In the genomic region with DNA sequence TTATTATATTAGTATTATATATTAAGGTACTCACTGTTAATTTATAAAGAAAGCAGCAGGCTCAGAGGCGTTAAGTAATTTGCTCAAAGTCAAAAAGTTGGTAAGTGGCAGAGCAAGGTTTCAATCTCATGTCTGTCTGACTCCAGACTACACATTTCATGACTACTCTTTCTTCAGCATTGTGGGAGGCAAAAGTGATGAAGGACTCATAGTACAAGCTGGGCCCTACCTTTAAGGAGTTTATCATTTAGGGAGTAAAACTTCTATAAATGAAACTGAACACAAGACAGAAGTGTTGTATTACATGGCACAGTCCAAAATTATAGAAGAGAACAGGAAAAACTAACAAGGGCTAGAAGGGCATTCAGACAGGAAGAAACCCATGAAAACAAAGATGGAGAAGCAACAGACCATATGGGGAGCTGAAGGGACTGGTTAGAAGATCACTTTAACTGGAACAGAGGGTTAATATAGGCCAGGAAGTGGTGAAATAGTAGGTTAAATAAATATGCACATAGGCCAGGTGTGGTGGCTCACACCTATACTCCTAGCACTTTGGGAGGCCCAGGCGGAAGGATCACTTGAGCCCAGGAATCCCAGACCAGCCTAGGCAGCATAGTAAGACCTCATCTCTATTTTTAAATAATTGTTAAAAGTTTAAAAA, we compare ENCODE assay signal across 21 cellular contexts. TPM values are rescaled to one million over a fixed set of nuclear protein-coding genes. Genes with fewer than 3 reads are reported as not detected.
DNase-seq lines count a peak whose midpoint lies in the region; ATAC-seq and TF ChIP-seq lines count a peak whose summit lies in the region.
"Had no signal": no experiment of that assay in that cellular context is flagged by ENCODE, and none has a peak within 500 bp of the region (broad histone marks: within the 10 kb centered on the region; RNA-seq: fewer than 3 reads in every experiment).

No MANE protein-coding gene starts in this region.

- H3K4me1 Mint-ChIP-seq in progenitor cell of endocrine pancreas (ENCODE audit: low read depth), result peaks cover 22% of the 10 kb centered on the region

- no peaks in the 10 kb centered on the region for H3K9me3 Mint-ChIP-seq in progenitor cell of endocrine pancreas (ENCODE audit: low read depth)
- H3K9me3 Mint-ChIP-seq: activated CD4-positive, alpha-beta T cell treated with anti-CD3 and anti-CD28 coated beads, Interleukin-2, amount 10 ng/mL, durations not matched to agents 7 days and 5 days; CD4-positive, alpha-beta T cell; type B pancreatic cell had no signal

- H3K36me3 Mint-ChIP-seq in progenitor cell of endocrine pancreas (ENCODE audit: insufficient read depth), result peaks cover 4% of the 10 kb centered on the region
- H3K36me3 Mint-ChIP-seq: IgD-negative memory B cell, type B pancreatic cell had no signal

- TF ChIP-seq EP300 in upper lobe of left lung (IDR thresholded peaks at IDR 0.05), result no peak

- no peak for TF ChIP-seq CTCF in left ventricle myocardium inferior (IDR thresholded peaks at IDR 0.05; ENCODE audit: borderline replicate concordance)
- no peak for TF ChIP-seq CTCF in progenitor cell of endocrine pancreas (IDR thresholded peaks at IDR 0.05; ENCODE audit: unreplicated experiment)
- no peak for TF ChIP-seq CTCF in upper lobe of left lung (IDR thresholded peaks at IDR 0.05)

- DNase-seq in left ventricle myocardium inferior (no peak), left ventricle myocardium superior (no peak), caudate nucleus (lab: John Stamatoyannopoulos, UW) (no peak), progenitor cell of endocrine pancreas (ENCODE audit: low spot score, unreplicated experiment) (no peak), upper lobe of left lung (no peak), CD1c-positive myeloid dendritic cell (ENCODE audit: extremely low spot score) (no peak)
- DNase-seq: activated CD4-positive, alpha-beta T cell treated with anti-CD3 and anti-CD28 coated beads, Interleukin-2, amount 10 ng/mL, durations not matched to agents 7 days and 5 days; activated naive CD4-positive, alpha-beta T cell treated with anti-CD3 and anti-CD28 coated beads, Interleukin-2, amount 50 U/mL, for 16 hours; brain microvascular endothelial cell; CD4-positive, alpha-beta T cell; dermis blood vessel endothelial cell; EL; MV-4-11; NCI-H1930 had no signal

- peak overlapping the region; percentile 12 for H3K27ac Mint-ChIP-seq in progenitor cell of endocrine pancreas
- H3K27ac Mint-ChIP-seq: activated CD4-positive, alpha-beta T cell treated with anti-CD3 and anti-CD28 coated beads, Interleukin-2, amount 10 ng/mL, durations not matched to agents 7 days and 5 days; CD4-positive, alpha-beta T cell; IgD-negative memory B cell; type B pancreatic cell had no signal

- no peaks in the 10 kb centered on the region for H3K27me3 ChIP-seq in left ventricle myocardium inferior (ENCODE audit: low read depth)
- no peaks in the 10 kb centered on the region for H3K27me3 ChIP-seq in upper lobe of left lung
- H3K27me3 ChIP-seq: brain microvascular endothelial cell, pancreas had no signal

- H3K4me1 ChIP-seq in left ventricle myocardium inferior (peaks cover 97% of the 10 kb centered on the region), upper lobe of left lung (peaks cover 48 to 79% (median 67%) of the 10 kb centered on the region in 4 donors)

- 75 to 86% methylated on average over 2 of the region's 2 CpGs for WGBS in upper lobe of left lung, 2 donors

- H3K4me3 Mint-ChIP-seq in progenitor cell of endocrine pancreas (ENCODE audit: low read depth), result no peak overlapping the region
- H3K4me3 Mint-ChIP-seq: activated CD4-positive, alpha-beta T cell treated with anti-CD3 and anti-CD28 coated beads, Interleukin-2, amount 10 ng/mL, durations not matched to agents 7 days and 5 days; CD4-positive, alpha-beta T cell; IgD-negative memory B cell; type B pancreatic cell had no signal

- H3K36me3 ChIP-seq in left ventricle myocardium inferior (no peaks in the 10 kb centered on the region), upper lobe of left lung (no peaks in the 10 kb centered on the region)
- H3K36me3 ChIP-seq: brain microvascular endothelial cell, pancreas had no signal

- intact Hi-C loops in left ventricle myocardium inferior (cut with micrococcal nuclease) (no loop called here), left ventricle myocardium superior (cut with micrococcal nuclease) (no loop called here)

- no peaks in the 10 kb centered on the region for H3K9me3 ChIP-seq in left ventricle myocardium inferior (replicated peaks)
- H3K9me3 ChIP-seq in upper lobe of left lung, result no peaks in the 10 kb centered on the region
- H3K9me3 ChIP-seq: pancreas had no signal

- no peaks in the 10 kb centered on the region for H3K27me3 Mint-ChIP-seq in progenitor cell of endocrine pancreas
- H3K27me3 Mint-ChIP-seq: type B pancreatic cell had no signal

- ATAC-seq in left ventricle myocardium superior (no peak), upper lobe of left lung (ENCODE audit: low FRiP score in 2 of 2) (no peak), GM18867 (IDR thresholded peaks at IDR 0.05; ENCODE audit: unreplicated experiment) (no peak), HG02588 (IDR thresholded peaks at IDR 0.05; ENCODE audit: unreplicated experiment) (no peak)
- ATAC-seq: left lobe of liver had no signal

- H3K4me3 ChIP-seq in left ventricle myocardium inferior (no peak overlapping the region), upper lobe of left lung (no peak overlapping the region)
- H3K4me3 ChIP-seq: pancreas, smooth muscle cell had no signal

- peak overlapping the region; percentile 79 for H3K27ac ChIP-seq in left ventricle myocardium inferior (replicated peaks)
- peak overlapping the region; percentile 50 for H3K27ac ChIP-seq in caudate nucleus (ENCODE audit: low read depth, low read length)
- H3K27ac ChIP-seq in upper lobe of left lung, result peak overlapping the region; percentile 5 to 60 (median 41)
- H3K27ac ChIP-seq: brain microvascular endothelial cell, pancreas had no signal

- no peak for TF ChIP-seq POLR2A in upper lobe of left lung (IDR thresholded peaks at IDR 0.05)

RNA-seq across cellular contexts. Expression of a gene that starts 11.5 kb away (rescaled TPM):
- total RNA-seq in left ventricle myocardium inferior (146 TPM), left ventricle myocardium superior (117 TPM), progenitor cell of endocrine pancreas (110 and 116 TPM in 2 replicates), upper lobe of left lung (100 to 1,000 TPM; 105 to 222 (median 116) TPM)

RNA-seq across cellular contexts. Expression of a gene that starts 40.1 kb away (rescaled TPM):
- total RNA-seq in left ventricle myocardium inferior, result 49.9 TPM
- 50.8 TPM for total RNA-seq in left ventricle myocardium superior
- 71.4 and 81.1 TPM in 2 replicates for total RNA-seq in progenitor cell of endocrine pancreas
- total RNA-seq in upper lobe of left lung, result 10 to 100 TPM; 15.2 to 69.5 (median 29.8) TPM
